In genomic region chr4:151031831-151032605, GRCh38 we compare ENCODE assay signal across 8 cellular contexts. TPM values are rescaled to one million over a fixed set of nuclear protein-coding genes. Genes with fewer than 3 reads are reported as not detected.
A peak's percentile ranks its signal among the peaks of the same experiment; 100 is the strongest.
DNase-seq lines count a peak whose midpoint lies in the region; ATAC-seq and TF ChIP-seq lines count a peak whose summit lies in the region.

No MANE protein-coding gene starts in this region.

- H3K9ac ChIP-seq in adipocyte (ENCODE audit: low read length): no peak overlapping the region

- H3K27ac ChIP-seq in ACC112 (ENCODE audit: low read depth, low read length): peak overlapping the region; percentile 63

- H3K27me3 ChIP-seq in ACC112 (ENCODE audit: insufficient read depth, low read length): no peaks in the 10 kb centered on the region
- H3K27me3 ChIP-seq in adipocyte (replicated peaks; ENCODE audit: control insufficient read depth, insufficient read depth, low read length): no peaks in the 10 kb centered on the region

- no peaks in the 10 kb centered on the region for H3K79me2 ChIP-seq in ACC112 (ENCODE audit: control insufficient read depth, insufficient read depth, low read length, unreplicated experiment)

- no peaks in the 10 kb centered on the region for H3K36me3 Mint-ChIP-seq in type B pancreatic cell

- ATAC-seq in GM19035 (IDR thresholded peaks at IDR 0.05; ENCODE audit: unreplicated experiment) (peak; percentile 51), HG03460 (IDR thresholded peaks at IDR 0.05; ENCODE audit: unreplicated experiment) (peak; percentile 49)
- peak; percentile 71 for ATAC-seq in stimulated activated naive CD8-positive, alpha-beta T cell treated with anti-CD3 and anti-CD28 coated beads, Interleukin-15, Interleukin-2, amounts not matched to agents 100 U/mL and 50 U/mL, for 24 hours

- no peak overlapping the region for H3K4me3 Mint-ChIP-seq in type B pancreatic cell

- H3K27me3 Mint-ChIP-seq in type B pancreatic cell: no peaks in the 10 kb centered on the region

- H3K4me3 ChIP-seq in ACC112 (ENCODE audit: low read depth, low read length) (no peak overlapping the region), adipocyte (ENCODE audit: low read length) (no peak overlapping the region)

- DNase-seq in adipocyte (ENCODE audit: low read depth) (peak; percentile 20), activated gamma-delta T cell (lab: John Stamatoyannopoulos, UW) (no peak), NCI-H2107 treated with DMSO at 0.1 percent for 48 hours (lab: John Stamatoyannopoulos, UW; ENCODE audit: unreplicated experiment) (no peak), type B pancreatic cell (ENCODE audit: extremely low spot score, unreplicated experiment) (no peak)
- peak; percentile 20 for DNase-seq in stimulated activated naive CD8-positive, alpha-beta T cell treated with anti-CD3 and anti-CD28 coated beads, Interleukin-15, Interleukin-2, amounts not matched to agents 100 U/mL and 50 U/mL, for 24 hours

- no peaks in the 10 kb centered on the region for H3K9me3 Mint-ChIP-seq in type B pancreatic cell

- no peak for TF ChIP-seq CTCF in type B pancreatic cell (conservative IDR thresholded peaks at IDR 0.05)

- peaks cover 14% of the 10 kb centered on the region for H3K4me1 Mint-ChIP-seq in type B pancreatic cell (ENCODE audit: unreplicated experiment)

- H3K36me3 ChIP-seq in ACC112 (ENCODE audit: insufficient read depth, low read length): no peaks in the 10 kb centered on the region
- H3K36me3 ChIP-seq in adipocyte (ENCODE audit: control insufficient read depth, insufficient read depth, low read length, severe bottlenecking): no peaks in the 10 kb centered on the region

- H3K27ac Mint-ChIP-seq in type B pancreatic cell: no peak overlapping the region

- H3K4me1 ChIP-seq in ACC112 (ENCODE audit: control insufficient read depth, insufficient read depth, low read length, unreplicated experiment) (peaks cover 9% of the 10 kb centered on the region), adipocyte (ENCODE audit: control insufficient read depth, insufficient read depth, low read length) (no peaks in the 10 kb centered on the region)

- H2AFZ ChIP-seq in ACC112 (ENCODE audit: low read length, unreplicated experiment): peak overlapping the region; percentile 64

- H3K9me3 ChIP-seq in adipocyte (ENCODE audit: control insufficient read depth, low read length): no peaks in the 10 kb centered on the region

RNA-seq across cellular contexts. Expression of gene LRBA, which starts 16.9 kb away (rescaled TPM):
- total RNA-seq in type B pancreatic cell (ENCODE audit: low replicate concordance): 59.8 and 64.5 TPM in 2 replicates

Comparison
In these comparisons a context has a peak if more than half of its experiments do, and no peak if none do; other contexts are left out.
1. DNase-seq: peak in adipocyte (single experiment) and stimulated activated naive CD8-positive, alpha-beta T cell treated with anti-CD3 and anti-CD28 coated beads, Interleukin-15, Interleukin-2, amounts not matched to agents 100 U/mL and 50 U/mL, for 24 hours (single experiment); none in activated gamma-delta T cell (single experiment), NCI-H2107 treated with DMSO at 0.1 percent for 48 hours (single experiment) and type B pancreatic cell (single experiment).
2. Peak in every context shown above with its lines, with median percentiles within 50 percentile points of each other: ATAC-seq.